In the genomic region with DNA sequence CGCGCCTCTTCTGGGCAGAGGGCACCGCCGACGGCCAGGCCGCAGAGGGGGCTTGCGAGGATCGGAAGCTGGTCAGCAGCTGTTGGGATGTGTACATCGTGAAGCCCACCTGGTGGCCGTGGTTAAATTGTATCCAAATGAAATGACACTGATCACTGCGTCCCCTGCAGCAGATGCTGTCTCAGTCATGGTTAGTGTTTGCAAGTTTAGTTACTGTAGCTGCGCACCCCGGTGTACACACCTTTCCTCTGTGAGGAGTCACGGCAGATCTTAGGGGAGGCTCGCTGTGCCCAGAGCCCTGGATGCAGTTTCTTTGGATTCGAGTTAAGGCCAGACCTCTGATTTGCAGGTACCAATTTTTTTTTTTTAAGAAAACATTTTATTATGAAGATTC, we compare ENCODE assay signal across 8 cellular contexts. TPM values are rescaled to one million over a fixed set of nuclear protein-coding genes. Genes with fewer than 3 reads are reported as not detected.
DNase-seq lines count a peak whose midpoint lies in the region; ATAC-seq and TF ChIP-seq lines count a peak whose summit lies in the region.

No MANE protein-coding gene starts in this region.

- H2AFZ ChIP-seq in PC-3 (ENCODE audit: low read length) = peak overlapping the region; percentile 85

- peak overlapping the region; percentile 89 to 95 (median 93) for H3K4me3 Mint-ChIP-seq in CD4-positive, CD25-positive, alpha-beta regulatory T cell
- peak overlapping the region; percentile 85 to 95 (median 91) for H3K4me3 Mint-ChIP-seq in naive B cell

- BruUV-seq in PC-3 (replicated peaks; lab: Mats Ljungman, UMichigan) = no TSS peak

- peak overlapping the region; percentile 83 for H3K4me3 ChIP-seq in CD4-positive, CD25-positive, alpha-beta regulatory T cell (ENCODE audit: low read depth, low read length)
- peak overlapping the region; percentile 89 for H3K4me3 ChIP-seq in H7 (ENCODE audit: insufficient read depth, low read depth, low read length)
- peak overlapping the region; percentile 90 for H3K4me3 ChIP-seq in PC-3 (ENCODE audit: low read length)

- peaks cover 58% of the 10 kb centered on the region for H3K79me2 ChIP-seq in PC-3 (ENCODE audit: low read length)

- intact Hi-C loops in PC-3 (cut with micrococcal nuclease) = loop anchor here (2.0 kb wide), 1 partner anchor 35 kb away; a partner anchor contains a TSS

- CTCF ChIA-PET in PC-3 (lab: Charles Lee) = no interaction called here

- H4K20me1 ChIP-seq in PC-3 (ENCODE audit: low read length) = peaks cover 22% of the 10 kb centered on the region; the same call in 1 of the 2 replicates

- H3K9me3 ChIP-seq in CD4-positive, CD25-positive, alpha-beta regulatory T cell (ENCODE audit: control insufficient read depth in 2 of 2, low read length in 2 of 2) = no peaks in the 10 kb centered on the region
- no peaks in the 10 kb centered on the region for H3K9me3 ChIP-seq in PC-3 (ENCODE audit: low read length)

- H3K4me2 ChIP-seq in PC-3 (ENCODE audit: low read length) = peak overlapping the region; percentile 98

- H3K27ac Mint-ChIP-seq in CD4-positive, CD25-positive, alpha-beta regulatory T cell = peak overlapping the region in 2 of 3 donors; percentile 84 to 89
- peak overlapping the region; percentile 62 to 95 (median 88) for H3K27ac Mint-ChIP-seq in naive B cell

- peak overlapping the region; percentile 97 for H3K9ac ChIP-seq in PC-3 (ENCODE audit: low read length)

- H3K4me1 ChIP-seq in CD4-positive, CD25-positive, alpha-beta regulatory T cell (ENCODE audit: control insufficient read depth, insufficient read depth, low read length, poor library complexity, severe bottlenecking) = peaks cover 34% of the 10 kb centered on the region
- peaks cover 39% of the 10 kb centered on the region for H3K4me1 ChIP-seq in PC-3 (ENCODE audit: insufficient read depth, low read length)

- DNase-seq in CD4-positive, CD25-positive, alpha-beta regulatory T cell = peak in 2 of 3 donors; percentile 5 to 53
- DNase-seq in H7 (no peak), PC-3 (peak; percentile 23), naive B cell (peak; percentile 9), HuH-7.5 (ENCODE audit: low spot score) (no peak), NCI-H226 (no peak), superior temporal gyrus (ENCODE audit: extremely low spot score) (no peak)
- peak; percentile 20 for DNase-seq in effector CD4-positive, alpha-beta T cell

- H3F3A ChIP-seq in PC-3 (ENCODE audit: low read length, unreplicated experiment) = no peaks in the 10 kb centered on the region

- peaks cover 13% of the 10 kb centered on the region for H3K27me3 Mint-ChIP-seq in CD4-positive, CD25-positive, alpha-beta regulatory T cell
- H3K27me3 Mint-ChIP-seq in naive B cell = no peaks in the 10 kb centered on the region

- peaks cover 2% of the 10 kb centered on the region for H3K36me3 ChIP-seq in CD4-positive, CD25-positive, alpha-beta regulatory T cell (ENCODE audit: control insufficient read depth, insufficient read depth, low read length)
- H3K36me3 ChIP-seq in H7 (replicated peaks; ENCODE audit: control insufficient read depth, insufficient read depth, low read length) = no peaks in the 10 kb centered on the region; the same call in 1 of the 2 replicates
- H3K36me3 ChIP-seq in PC-3 (ENCODE audit: low read depth, low read length) = peaks cover 12% of the 10 kb centered on the region; the same call in 1 of the 2 replicates

- POLR2A ChIA-PET in PC-3 (lab: Charles Lee; ENCODE audit: unreplicated experiment) = interaction anchor here (0.6 to 1.2 kb wide), 2 partner anchors 35 to 1450 kb away, joined by 4 to 5 read pairs; a partner anchor contains a TSS

- no peaks in the 10 kb centered on the region for H3K9me2 ChIP-seq in PC-3 (replicated peaks; ENCODE audit: low read length)

- peaks cover 29 to 65% (median 44%) of the 10 kb centered on the region in 4 donors for H3K4me1 Mint-ChIP-seq in CD4-positive, CD25-positive, alpha-beta regulatory T cell
- H3K4me1 Mint-ChIP-seq in naive B cell = peaks cover 37 to 44% (median 38%) of the 10 kb centered on the region in 3 donors

- H3K36me3 Mint-ChIP-seq in CD4-positive, CD25-positive, alpha-beta regulatory T cell = peaks cover 6% of the 10 kb centered on the region
- no peaks in the 10 kb centered on the region for H3K36me3 Mint-ChIP-seq in naive B cell

- no peaks in the 10 kb centered on the region for H3K27me3 ChIP-seq in CD4-positive, CD25-positive, alpha-beta regulatory T cell (ENCODE audit: control insufficient read depth, insufficient read depth, low read length)
- H3K27me3 ChIP-seq in H7 (ENCODE audit: control insufficient read depth, insufficient read depth, low read length) (no peaks in the 10 kb centered on the region), PC-3 (ENCODE audit: low read length) (no peaks in the 10 kb centered on the region)

- H3K27ac ChIP-seq in CD4-positive, CD25-positive, alpha-beta regulatory T cell (ENCODE audit: insufficient read depth, low read length, poor library complexity, severe bottlenecking) = peak overlapping the region; percentile 75
- H3K27ac ChIP-seq in PC-3 (ENCODE audit: low read length) = peak overlapping the region; percentile 49

- TF ChIP-seq CTCF in PC-3 (conservative IDR thresholded peaks at IDR 0.05; ENCODE audit: low read depth, low read length) = 0 out of 2 replicates have a peak, but pooled peaks have one; percentile 12

- ATAC-seq in CD4-positive, CD25-positive, alpha-beta regulatory T cell (ENCODE audit: low read depth in 2 of 2) = no peak
- ATAC-seq in PC-3 (peak; percentile 32), naive B cell (ENCODE audit: low read depth in 2 of 2) (peak in 1 of 2 donors; percentile 15)

- no peaks in the 10 kb centered on the region for H3K9me3 Mint-ChIP-seq in CD4-positive, CD25-positive, alpha-beta regulatory T cell
- no peaks in the 10 kb centered on the region for H3K9me3 Mint-ChIP-seq in naive B cell

RNA-seq across cellular contexts. Expression of a gene that starts 0.7 kb away (rescaled TPM):
- total RNA-seq in CD4-positive, CD25-positive, alpha-beta regulatory T cell = 19.6 TPM
- 10 to 100 TPM; 69.1 to 77.4 (median 71.5) TPM for polyA plus RNA-seq in CD4-positive, CD25-positive, alpha-beta regulatory T cell
- 28.8 and 30.7 TPM in 2 replicates for total RNA-seq in H7 (2014; rRNA removed; shearing (Covaris generic))
- 107 and 113 TPM in 2 replicates for total RNA-seq in PC-3 (2014; rRNA removed)
- 100 to 1,000 TPM in 1 of 6 donors, 10 to 100 TPM in 5; 60.7 to 109 (median 69.2) TPM for polyA plus RNA-seq in naive B cell (ENCODE audit: low read depth in 6 of 6)

RNA-seq across cellular contexts. Expression of a gene that starts 34.4 kb away (rescaled TPM):
- 16.7 TPM for total RNA-seq in CD4-positive, CD25-positive, alpha-beta regulatory T cell
- 10 to 100 TPM; 10.4 to 17.9 (median 11.3) TPM for polyA plus RNA-seq in CD4-positive, CD25-positive, alpha-beta regulatory T cell
- total RNA-seq in H7 (2014; rRNA removed; shearing (Covaris generic)) = 17.1 and 23.0 TPM in 2 replicates
- 17.2 and 22.5 TPM in 2 replicates for total RNA-seq in PC-3 (2014; rRNA removed)
- polyA plus RNA-seq in naive B cell (ENCODE audit: low read depth in 6 of 6) = 10 to 100 TPM in 2 of 6 donors, 1 to 10 TPM in 4; 6.6 to 12.6 (median 9.1) TPM

RNA-seq across cellular contexts. Expression of a gene that starts 34.5 kb away (rescaled TPM):
- total RNA-seq in CD4-positive, CD25-positive, alpha-beta regulatory T cell = not detected
- polyA plus RNA-seq in CD4-positive, CD25-positive, alpha-beta regulatory T cell = not detected
- total RNA-seq in H7 (2014; rRNA removed; shearing (Covaris generic)) = 0.15 and 0.35 TPM in 2 replicates
- total RNA-seq in PC-3 (2014; rRNA removed) = not detected in 2 replicates
- not detected for polyA plus RNA-seq in naive B cell (ENCODE audit: low read depth in 6 of 6)

Comparison
In these comparisons a context has a peak if more than half of its experiments do, and no peak if none do; other contexts are left out.
1. DNase-seq: peak in CD4-positive, CD25-positive, alpha-beta regulatory T cell (2 of 3), PC-3 (single experiment), effector CD4-positive, alpha-beta T cell (single experiment) and naive B cell (single experiment); none in H7 (single experiment), HuH-7.5 (single experiment), NCI-H226 (single experiment) and superior temporal gyrus (single experiment).
2. Peak in every context shown above with its lines, with median percentiles within 50 percentile points of each other: H3K4me3 ChIP-seq.